17 cellular contexts compared by ENCODE assay signal in genomic region chr1:226787071-226787470, GRCh38. TPM values are rescaled to one million over a fixed set of nuclear protein-coding genes. Genes with fewer than 3 reads are reported as not detected.
DNase-seq lines count a peak whose midpoint lies in the region; ATAC-seq and TF ChIP-seq lines count a peak whose summit lies in the region.
"Had no signal": no experiment of that assay in that cellular context is flagged by ENCODE, and none has a peak within 500 bp of the region (broad histone marks: within the 10 kb centered on the region; RNA-seq: fewer than 3 reads in every experiment).

No MANE protein-coding gene starts in this region.

- H3K36me3 ChIP-seq in heart right ventricle: no peaks in the 10 kb centered on the region
- H3K36me3 ChIP-seq in rectal smooth muscle tissue (ENCODE audit: control insufficient read depth, insufficient read depth, low read length): no peaks in the 10 kb centered on the region
- H3K36me3 ChIP-seq in right lobe of liver: no peaks in the 10 kb centered on the region
- H3K36me3 ChIP-seq: BE2C had no signal

- H3K4me3 Mint-ChIP-seq in activated T-cell treated with anti-CD3 and anti-CD28 coated beads, Interleukin-2, amount 50 U/mL, for 72 hours: no peak overlapping the region
- H3K4me3 Mint-ChIP-seq: CD4-positive, alpha-beta T cell had no signal

- DNase-seq in cardiac septum (ENCODE audit: low spot score): peak; percentile 4
- no peak for DNase-seq in heart right ventricle
- peak; percentile 64 for DNase-seq in inferior parietal cortex (ENCODE audit: extremely low spot score)
- DNase-seq in activated T-cell treated with anti-CD3 and anti-CD28 coated beads, Interleukin-2, amount 50 U/mL, for 72 hours: no peak
- no peak for DNase-seq in NCI-H2029 treated with DMSO at 0.1 percent for 48 hours (lab: John Stamatoyannopoulos, UW)
- DNase-seq in right lobe of liver: no peak
- DNase-seq: BE2C; CD4-positive, alpha-beta T cell; GM23248; NCI-H1105 treated with DMSO at 0.1 percent for 48 hours; NCI-H1694 treated with DMSO at 0.1 percent for 48 hours; NCI-H748 treated with DMSO at 0.1 percent for 48 hours had no signal

- H3K27ac ChIP-seq in heart right ventricle: no peak overlapping the region
- H3K27ac ChIP-seq in rectal smooth muscle tissue (ENCODE audit: low read depth, low read length): peak overlapping the region; percentile 75
- no peak overlapping the region for H3K27ac ChIP-seq in right lobe of liver
- H3K27ac ChIP-seq: 22Rv1, GM23248, RWPE1 had no signal

- peaks cover 24% of the 10 kb centered on the region for H3K4me1 Mint-ChIP-seq in activated T-cell treated with anti-CD3 and anti-CD28 coated beads, Interleukin-2, amount 50 U/mL, for 72 hours (ENCODE audit: low read depth)

- H3K9me3 Mint-ChIP-seq in activated T-cell treated with anti-CD3 and anti-CD28 coated beads, Interleukin-2, amount 50 U/mL, for 72 hours: no peaks in the 10 kb centered on the region
- H3K9me3 Mint-ChIP-seq: CD4-positive, alpha-beta T cell had no signal

- H3K27me3 Mint-ChIP-seq in activated T-cell treated with anti-CD3 and anti-CD28 coated beads, Interleukin-2, amount 50 U/mL, for 72 hours (ENCODE audit: low read depth): no peaks in the 10 kb centered on the region
- H3K27me3 Mint-ChIP-seq: CD4-positive, alpha-beta T cell had no signal

- H3K36me3 Mint-ChIP-seq in activated T-cell treated with anti-CD3 and anti-CD28 coated beads, Interleukin-2, amount 50 U/mL, for 72 hours (ENCODE audit: insufficient read depth in 2 of 2): no peaks in the 10 kb centered on the region

- intact Hi-C loops in cardiac septum (cut with DNase I) (no loop called here), heart right ventricle (cut with DNase I) (no loop called here), right lobe of liver (cut with DNase I) (no loop called here)

- H3K9me3 ChIP-seq in heart right ventricle: no peaks in the 10 kb centered on the region
- no peaks in the 10 kb centered on the region for H3K9me3 ChIP-seq in right lobe of liver
- H3K9me3 ChIP-seq: BE2C had no signal

- no peak for TF ChIP-seq POLR2A in right lobe of liver (IDR thresholded peaks at IDR 0.05)

- H3K4me3 ChIP-seq in heart right ventricle (no peak overlapping the region), rectal smooth muscle tissue (ENCODE audit: low read length) (no peak overlapping the region), right lobe of liver (no peak overlapping the region)
- H3K4me3 ChIP-seq: GM23248 had no signal

- ATAC-seq in heart right ventricle (no peak), GM21367 (IDR thresholded peaks at IDR 0.05; ENCODE audit: unreplicated experiment) (no peak), right lobe of liver (no peak)
- ATAC-seq in activated T-cell treated with anti-CD3 and anti-CD28 coated beads, Interleukin-2, amount 50 U/mL, for 72 hours (replicated peaks in 1 of 2): no peak
- ATAC-seq: HCT116 had no signal

- H3K27me3 ChIP-seq in heart right ventricle (no peaks in the 10 kb centered on the region), rectal smooth muscle tissue (ENCODE audit: control insufficient read depth, insufficient read depth, low read length) (no peaks in the 10 kb centered on the region), right lobe of liver (no peaks in the 10 kb centered on the region)

- H3K4me1 ChIP-seq in heart right ventricle (peaks cover 0 to 13% (median 6%) of the 10 kb centered on the region in 9 donors), rectal smooth muscle tissue (ENCODE audit: control insufficient read depth, insufficient read depth, low read length) (peaks cover 32% of the 10 kb centered on the region), right lobe of liver (no peaks in the 10 kb centered on the region)
- H3K4me1 ChIP-seq: BE2C had no signal

- TF ChIP-seq CTCF in heart right ventricle (IDR thresholded peaks at IDR 0.05): no peak
- no peak for TF ChIP-seq CTCF in right lobe of liver (IDR thresholded peaks at IDR 0.05)

- H3K27ac Mint-ChIP-seq in activated T-cell treated with anti-CD3 and anti-CD28 coated beads, Interleukin-2, amount 50 U/mL, for 72 hours: no peak overlapping the region
- H3K27ac Mint-ChIP-seq: CD4-positive, alpha-beta T cell had no signal

- no peak overlapping the region for H3K9ac ChIP-seq in rectal smooth muscle tissue (ENCODE audit: low read length)
- H3K9ac ChIP-seq: GM23248 had no signal

- 85 to 90% methylated on average over 2 of the region's 2 CpGs for WGBS in heart right ventricle, 2 donors
- 54% methylated on average over 2 of the region's 2 CpGs for WGBS in right lobe of liver (ENCODE audit: insufficient coverage, low coverage, low lambda C conversion rate, missing lambda C conversion rate)

RNA-seq across cellular contexts. Expression of gene ITPKB, which starts 48.0 kb away (rescaled TPM):
- total RNA-seq in cardiac septum (10.5 TPM), heart right ventricle (10 to 100 TPM; 12.1 to 30.5 (median 16.6) TPM), right lobe of liver (1 to 10 TPM; 2.1 to 4.1 (median 3.4) TPM)
- 10 to 100 TPM in 1 of 2 donors, 1 to 10 TPM in 1; 4.5 to 17.0 TPM for polyA plus RNA-seq in heart right ventricle
- 10 to 100 TPM; 50.7 to 58.0 TPM for total RNA-seq in activated T-cell treated with anti-CD3 and anti-CD28 coated beads, Interleukin-2, amount 50 U/mL, for 72 hours

Comparison
In these comparisons a context has a peak if more than half of its experiments do, and no peak if none do; other contexts are left out.
1. DNase-seq: peak in cardiac septum (single experiment) and inferior parietal cortex (single experiment); none in heart right ventricle (0 of 2), activated T-cell treated with anti-CD3 and anti-CD28 coated beads, Interleukin-2, amount 50 U/mL, for 72 hours (0 of 2), NCI-H2029 treated with DMSO at 0.1 percent for 48 hours (single experiment) and right lobe of liver (0 of 3).